18 cellular contexts compared by ENCODE assay signal in the genomic region with DNA sequence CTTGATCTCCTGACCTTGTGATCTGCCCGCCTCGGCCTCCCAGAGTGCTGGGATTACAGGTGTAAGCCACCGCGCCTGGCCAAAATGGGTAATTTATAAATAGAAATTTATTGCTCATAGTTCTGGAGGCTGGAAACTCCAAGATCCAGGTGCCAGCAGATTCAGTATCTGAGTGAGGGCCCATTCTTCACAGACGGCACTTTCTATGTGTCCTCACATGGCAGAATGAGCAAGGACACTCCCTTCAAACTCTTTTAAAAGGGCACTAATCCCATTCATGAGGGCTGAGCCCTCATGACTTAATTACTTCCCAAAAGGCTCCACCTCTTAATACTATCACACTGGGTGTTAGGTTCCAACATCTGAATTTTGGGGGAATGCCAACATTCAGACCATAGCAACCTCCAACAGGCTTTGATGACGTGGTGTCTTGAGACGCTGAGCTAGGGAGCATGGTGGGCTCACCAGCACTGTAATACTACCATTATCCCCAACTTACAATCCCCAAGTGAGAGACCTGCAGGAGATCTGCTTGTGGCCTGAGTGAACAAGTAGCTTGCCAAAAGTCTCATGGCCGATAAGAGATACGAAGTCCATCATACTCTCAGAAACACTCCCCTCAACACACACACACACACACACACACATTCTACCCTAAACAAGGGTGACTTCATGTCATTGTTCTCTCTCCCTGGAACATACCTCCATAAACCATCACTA.
"Had no signal": no experiment of that assay in that cellular context is flagged by ENCODE, and none has a peak within 500 bp of the region (broad histone marks: within the 10 kb centered on the region; RNA-seq: fewer than 3 reads in every experiment).

No MANE protein-coding gene starts in this region.

- H3K27ac ChIP-seq: adrenal gland, esophagus muscularis mucosa, lower lobe of right lung had no signal

- H3K27me3 ChIP-seq: adrenal gland, esophagus muscularis mucosa had no signal

- H3K36me3 ChIP-seq: adrenal gland, esophagus muscularis mucosa, lower lobe of right lung had no signal

- ATAC-seq: activated CD4-positive, CD25-positive, alpha-beta regulatory T cell treated with anti-CD3 and anti-CD28 coated beads, Interleukin-2, amount 50 U/mL, for 24 hours; lower lobe of right lung; stimulated activated naive CD8-positive, alpha-beta T cell treated with anti-CD3 and anti-CD28 coated beads, Interleukin-15, Interleukin-2, amounts not matched to agents 100 U/mL and 50 U/mL, for 24 hours had no signal

- H3K4me3 ChIP-seq: adrenal gland, esophagus muscularis mucosa, lower lobe of right lung had no signal

- DNase-seq: activated CD4-positive, alpha-beta T cell treated with anti-CD3 and anti-CD28 coated beads, Interleukin-2, amount 50 U/mL, for 1 hour; activated CD8-positive, alpha-beta memory T cell treated with anti-CD3 and anti-CD28 coated beads for 24 hours; activated CD8-positive, alpha-beta memory T cell treated with anti-CD3 and anti-CD28 coated beads, Interleukin-2, amount 50 U/mL, for 48 hours; activated effector memory CD4-positive, alpha-beta T cell treated with Interleukin-2 at 50 U/mL for 16 hours; activated naive CD4-positive, alpha-beta T cell treated with anti-CD3 and anti-CD28 coated beads, Interleukin-2, amount 50 U/mL, for 16 hours; activated T-cell treated with anti-CD3 and anti-CD28 coated beads, Interleukin-2, amount 50 U/mL, for 48 hours; adrenal gland; effector memory CD4-positive, alpha-beta T cell; immature natural killer cell; lower lobe of right lung; midbrain; retina; stimulated activated naive CD8-positive, alpha-beta T cell treated with anti-CD3 and anti-CD28 coated beads, Interleukin-15, Interleukin-2, amounts not matched to agents 100 U/mL and 50 U/mL, for 24 hours; substantia nigra had no signal

- FAIRE-seq: astrocyte, endothelial cell of umbilical vein had no signal

- H3K4me1 ChIP-seq: adrenal gland, esophagus muscularis mucosa, lower lobe of right lung had no signal

- H3K9me3 ChIP-seq: adrenal gland, esophagus muscularis mucosa, lower lobe of right lung had no signal
